8 cellular contexts compared by ENCODE assay signal in genomic region chr15:44545934-44546802, GRCh38. TPM values are rescaled to one million over a fixed set of nuclear protein-coding genes. Genes with fewer than 3 reads are reported as not detected.
DNase-seq lines count a peak whose midpoint lies in the region; ATAC-seq and TF ChIP-seq lines count a peak whose summit lies in the region.

No MANE protein-coding gene starts in this region.

- TF ChIP-seq POLR2A in suprapubic skin (IDR thresholded peaks at IDR 0.05), result no peak

- no peaks in the 10 kb centered on the region for H3K27me3 Mint-ChIP-seq in activated CD4-positive, alpha-beta T cell treated with anti-CD3 and anti-CD28 coated beads, Interleukin-2, amount 10 ng/mL, durations not matched to agents 24 days and 14 days
- no peaks in the 10 kb centered on the region for H3K27me3 Mint-ChIP-seq in stimulated activated naive CD8-positive, alpha-beta T cell treated with anti-CD3 and anti-CD28 coated beads, Interleukin-15, Interleukin-2, amounts not matched to agents 100 ng/mL and 50 ng/mL, for 24 hours

- H3K4me3 Mint-ChIP-seq in activated CD4-positive, alpha-beta T cell treated with anti-CD3 and anti-CD28 coated beads, Interleukin-2, amount 10 ng/mL, durations not matched to agents 24 days and 14 days, result peak overlapping the region; percentile 62
- peak overlapping the region; percentile 68 for H3K4me3 Mint-ChIP-seq in stimulated activated naive CD8-positive, alpha-beta T cell treated with anti-CD3 and anti-CD28 coated beads, Interleukin-15, Interleukin-2, amounts not matched to agents 100 ng/mL and 50 ng/mL, for 24 hours

- H3K9me3 Mint-ChIP-seq in activated CD4-positive, alpha-beta T cell treated with anti-CD3 and anti-CD28 coated beads, Interleukin-2, amount 10 ng/mL, durations not matched to agents 24 days and 14 days, result no peaks in the 10 kb centered on the region
- H3K9me3 Mint-ChIP-seq in stimulated activated naive CD8-positive, alpha-beta T cell treated with anti-CD3 and anti-CD28 coated beads, Interleukin-15, Interleukin-2, amounts not matched to agents 100 ng/mL and 50 ng/mL, for 24 hours, result no peaks in the 10 kb centered on the region

- no peak for TF ChIP-seq EP300 in suprapubic skin (IDR thresholded peaks at IDR 0.05)

- H3K4me1 Mint-ChIP-seq in activated CD4-positive, alpha-beta T cell treated with anti-CD3 and anti-CD28 coated beads, Interleukin-2, amount 10 ng/mL, durations not matched to agents 24 days and 14 days, result peaks cover 36% of the 10 kb centered on the region
- peaks cover 82% of the 10 kb centered on the region for H3K4me1 Mint-ChIP-seq in stimulated activated naive CD8-positive, alpha-beta T cell treated with anti-CD3 and anti-CD28 coated beads, Interleukin-15, Interleukin-2, amounts not matched to agents 100 ng/mL and 50 ng/mL, for 24 hours (ENCODE audit: low read depth)

- DNase-seq in A172 (ENCODE audit: low spot score) (peak; percentile 23), left ventricle myocardium superior (no peak), suprapubic skin (ENCODE audit: low spot score in 2 of 2) (no peak)
- DNase-seq in activated CD4-positive, alpha-beta T cell treated with anti-CD3 and anti-CD28 coated beads, Interleukin-2, amount 10 ng/mL, durations not matched to agents 24 days and 14 days, result peak; percentile 75

- H3K27ac Mint-ChIP-seq in activated CD4-positive, alpha-beta T cell treated with anti-CD3 and anti-CD28 coated beads, Interleukin-2, amount 10 ng/mL, durations not matched to agents 24 days and 14 days, result peak overlapping the region; percentile 84
- H3K27ac Mint-ChIP-seq in stimulated activated naive CD8-positive, alpha-beta T cell treated with anti-CD3 and anti-CD28 coated beads, Interleukin-15, Interleukin-2, amounts not matched to agents 100 ng/mL and 50 ng/mL, for 24 hours, result peak overlapping the region; percentile 90

- no peak overlapping the region for H3K27ac ChIP-seq in suprapubic skin

- peaks cover 45% of the 10 kb centered on the region for H3K36me3 Mint-ChIP-seq in activated CD4-positive, alpha-beta T cell treated with anti-CD3 and anti-CD28 coated beads, Interleukin-2, amount 10 ng/mL, durations not matched to agents 24 days and 14 days (ENCODE audit: low read depth)
- H3K36me3 Mint-ChIP-seq in stimulated activated naive CD8-positive, alpha-beta T cell treated with anti-CD3 and anti-CD28 coated beads, Interleukin-15, Interleukin-2, amounts not matched to agents 100 ng/mL and 50 ng/mL, for 24 hours (ENCODE audit: low read depth), result peaks cover 63% of the 10 kb centered on the region

- TF ChIP-seq CTCF in suprapubic skin (IDR thresholded peaks at IDR 0.05), result no peak

- peaks cover 5% of the 10 kb centered on the region for H3K36me3 ChIP-seq in suprapubic skin

- peak; percentile 77 for ATAC-seq in GM18498 (IDR thresholded peaks at IDR 0.05; ENCODE audit: unreplicated experiment)
- ATAC-seq in HG03280 (IDR thresholded peaks at IDR 0.05; ENCODE audit: unreplicated experiment), result peak; percentile 64
- ATAC-seq in left ventricle myocardium superior, result peak; percentile 72
- no peak for ATAC-seq in HG02970 (IDR thresholded peaks at IDR 0.05; ENCODE audit: low FRiP score, unreplicated experiment)

- intact Hi-C loops in activated CD4-positive, alpha-beta T cell treated with anti-CD3 and anti-CD28 coated beads, Interleukin-2, amount 10 ng/mL, durations not matched to agents 24 days and 14 days (cut with micrococcal nuclease), result loop anchor here (1.0 to 10.0 kb wide), 4 partner anchors 8 to 721 kb away; partner anchors contain the start of genes MFAP1 and WDR76
- intact Hi-C loops in left ventricle myocardium superior (cut with micrococcal nuclease), result no loop called here

- H3K4me1 ChIP-seq in suprapubic skin, result peaks cover 35% of the 10 kb centered on the region

- H3K27me3 ChIP-seq in suprapubic skin, result no peaks in the 10 kb centered on the region

- no peaks in the 10 kb centered on the region for H3K9me3 ChIP-seq in suprapubic skin

- no peak overlapping the region for H3K4me3 ChIP-seq in suprapubic skin

- 60% methylated on average over 5 of the region's 5 CpGs for WGBS in suprapubic skin

RNA-seq across cellular contexts. Expression of gene EIF3J, which starts 9.2 kb away (rescaled TPM):
- total RNA-seq in A172 (2014; rRNA removed; shearing (Covaris generic)), result 43.4 and 54.1 TPM in 2 replicates
- total RNA-seq in activated CD4-positive, alpha-beta T cell treated with anti-CD3 and anti-CD28 coated beads, Interleukin-2, amount 10 ng/mL, durations not matched to agents 24 days and 14 days, result 161 and 166 TPM in 2 replicates
- 99.3 TPM for total RNA-seq in left ventricle myocardium superior
- total RNA-seq in suprapubic skin, result 10 to 100 TPM; 41.4 to 71.7 (median 57.7) TPM

Comparison
In these comparisons a context has a peak if more than half of its experiments do, and no peak if none do; other contexts are left out.
1. DNase-seq: peak in A172 (single experiment) and activated CD4-positive, alpha-beta T cell treated with anti-CD3 and anti-CD28 coated beads, Interleukin-2, amount 10 ng/mL, durations not matched to agents 24 days and 14 days (single experiment); none in left ventricle myocardium superior (single experiment) and suprapubic skin (0 of 2).